9 cellular contexts compared by ENCODE assay signal in the genomic region with DNA sequence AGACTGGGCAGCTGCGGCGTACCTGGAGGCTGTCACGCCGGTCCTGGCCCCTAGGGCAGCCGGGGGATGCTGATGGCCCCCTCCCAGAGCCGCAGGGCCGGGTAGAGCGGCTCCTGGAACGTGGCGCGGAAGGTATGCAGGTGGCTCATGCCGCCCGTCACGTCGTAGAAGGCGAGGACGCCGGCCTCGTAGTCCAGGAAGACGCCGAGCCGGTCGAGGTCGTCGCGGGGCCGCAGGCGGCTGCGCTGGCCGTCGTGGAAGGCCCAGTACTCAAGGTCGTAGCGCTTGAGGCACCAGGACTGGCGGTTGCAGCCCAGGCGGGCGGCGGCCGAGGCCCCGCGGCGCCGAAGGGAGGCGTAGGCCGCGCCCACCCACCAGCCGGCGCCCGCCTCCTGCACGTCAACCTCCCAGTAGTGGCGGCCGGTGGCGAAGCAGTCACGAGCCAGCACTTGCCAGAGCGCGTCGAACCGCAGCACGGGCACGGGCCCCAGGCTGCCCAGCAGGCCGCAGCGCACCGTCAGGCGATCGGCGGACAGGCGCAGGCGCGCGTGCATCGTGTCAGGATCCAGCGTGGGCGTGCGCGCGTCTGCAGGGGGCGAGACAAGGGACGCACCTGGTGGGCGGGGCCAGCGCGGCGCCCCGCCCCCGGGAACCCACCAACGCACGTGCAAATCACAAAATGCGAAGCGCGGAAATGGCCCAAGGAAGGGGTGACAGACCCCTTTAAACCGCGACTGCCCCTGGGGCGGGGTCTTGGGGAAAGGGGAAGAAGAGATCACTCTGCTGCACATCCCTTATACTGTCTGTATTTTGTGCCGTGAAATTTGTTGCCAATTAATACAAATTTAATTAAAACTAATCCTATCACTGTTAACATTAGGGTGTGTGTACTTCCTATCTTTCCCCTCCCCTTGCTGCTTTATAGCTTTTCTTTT. TPM values are rescaled to one million over a fixed set of nuclear protein-coding genes. Genes with fewer than 3 reads are reported as not detected.
DNase-seq lines count a peak whose midpoint lies in the region; ATAC-seq and TF ChIP-seq lines count a peak whose summit lies in the region.
"Had no signal": no experiment of that assay in that cellular context is flagged by ENCODE, and none has a peak within 500 bp of the region (broad histone marks: within the 10 kb centered on the region; RNA-seq: fewer than 3 reads in every experiment).

No MANE protein-coding gene starts in this region.

- peaks cover 33% of the 10 kb centered on the region for H3K4me1 Mint-ChIP-seq in activated naive CD4-positive, alpha-beta T cell treated with anti-CD3 and anti-CD28 coated beads for 36 hours (ENCODE audit: low read depth)

- H3K4ac ChIP-seq in mesenchymal stem cell (ENCODE audit: low read depth in 1 of 2, low read length in 2 of 2), result no peak overlapping the region

- intact Hi-C loops in activated naive CD4-positive, alpha-beta T cell treated with anti-CD3 and anti-CD28 coated beads for 36 hours (cut with micrococcal nuclease), result no loop called here
- intact Hi-C loops in upper lobe of right lung (cut with DNase I), result no loop called here

- peak overlapping the region; percentile 64 for H3K9ac ChIP-seq in mesenchymal stem cell (ENCODE audit: low read length)

- 69% methylated on average over 76 of the region's 92 CpGs for WGBS in mesenchymal stem cell

- H3K9me3 Mint-ChIP-seq in activated naive CD4-positive, alpha-beta T cell treated with anti-CD3 and anti-CD28 coated beads for 36 hours, result no peaks in the 10 kb centered on the region

- no peak overlapping the region for H2AK5ac ChIP-seq in mesenchymal stem cell (ENCODE audit: low read length, severe bottlenecking)

- H3K79me1 ChIP-seq in mesenchymal stem cell (replicated peaks; ENCODE audit: low read length, poor library complexity, severe bottlenecking), result no peaks in the 10 kb centered on the region

- no peak for TF ChIP-seq CTCF in upper lobe of right lung (IDR thresholded peaks at IDR 0.05)

- H3K27me3 Mint-ChIP-seq in activated naive CD4-positive, alpha-beta T cell treated with anti-CD3 and anti-CD28 coated beads for 36 hours (ENCODE audit: low read depth), result no peaks in the 10 kb centered on the region

- H3K27me3 ChIP-seq in mesenchymal stem cell (ENCODE audit: control insufficient read depth in 1 of 2, insufficient read depth in 1 of 2, low read length in 2 of 2) (peaks cover 0 to 9% of the 10 kb centered on the region in 2 experiments), upper lobe of right lung (no peaks in the 10 kb centered on the region)

- peak overlapping the region; percentile 44 for H3K4me3 Mint-ChIP-seq in activated naive CD4-positive, alpha-beta T cell treated with anti-CD3 and anti-CD28 coated beads for 36 hours

- H2BK5ac ChIP-seq in mesenchymal stem cell (ENCODE audit: low read depth, low read length, poor library complexity, severe bottlenecking), result no peak overlapping the region

- no peak overlapping the region for H2BK120ac ChIP-seq in mesenchymal stem cell (ENCODE audit: low read depth, low read length)

- peak; percentile 84 for ATAC-seq in upper lobe of right lung
- ATAC-seq in HG03045 (IDR thresholded peaks at IDR 0.05; ENCODE audit: unreplicated experiment), result no peak

- no peak overlapping the region for H3K23ac ChIP-seq in mesenchymal stem cell (ENCODE audit: low read length in 2 of 2)

- H3K4me3 ChIP-seq in mesenchymal stem cell (ENCODE audit: insufficient read depth in 1 of 2, low read depth in 1 of 2, low read length in 2 of 2), result peak overlapping the region; percentile 54 to 65
- peak overlapping the region; percentile 36 for H3K4me3 ChIP-seq in upper lobe of right lung

- peak overlapping the region; percentile 36 for H2AFZ ChIP-seq in mesenchymal stem cell (ENCODE audit: low read depth, low read length)

- H3K4me2 ChIP-seq in mesenchymal stem cell (ENCODE audit: low read length, poor library complexity, severe bottlenecking), result peak overlapping the region; percentile 71

- H4K8ac ChIP-seq in mesenchymal stem cell (ENCODE audit: low read length), result peak overlapping the region; percentile 82

- H3K9me3 ChIP-seq in mesenchymal stem cell (ENCODE audit: control insufficient read depth, low read length) (no peaks in the 10 kb centered on the region), upper lobe of right lung (no peaks in the 10 kb centered on the region)

- H4K91ac ChIP-seq in mesenchymal stem cell (ENCODE audit: low read length), result peak overlapping the region; percentile 75

- peak overlapping the region in 1 of 2 experiments; percentile 31 for H3K14ac ChIP-seq in mesenchymal stem cell (ENCODE audit: low read length in 2 of 2)

- H3K27ac Mint-ChIP-seq in activated naive CD4-positive, alpha-beta T cell treated with anti-CD3 and anti-CD28 coated beads for 36 hours, result no peak overlapping the region

- peak overlapping the region; percentile 5 for H2BK15ac ChIP-seq in mesenchymal stem cell (ENCODE audit: low read depth, poor library complexity, severe bottlenecking)

- H3K36me3 Mint-ChIP-seq in activated naive CD4-positive, alpha-beta T cell treated with anti-CD3 and anti-CD28 coated beads for 36 hours (ENCODE audit: low read depth), result peaks cover 48% of the 10 kb centered on the region

- peak overlapping the region in 1 of 2 experiments; percentile 37 for H3K18ac ChIP-seq in mesenchymal stem cell (ENCODE audit: low read depth in 1 of 2, low read length in 2 of 2)

- no peak for DNase-seq in activated naive CD4-positive, alpha-beta T cell treated with anti-CD3 and anti-CD28 coated beads for 36 hours
- no peak for DNase-seq in activated naive CD4-positive, alpha-beta T cell treated with anti-CD3 and anti-CD28 coated beads, Interleukin-2, amount 50 U/mL, for 16 hours
- DNase-seq in dermis microvascular lymphatic vessel endothelial cell (ENCODE audit: low read depth in 2 of 2) (peak; percentile 18 to 80), mesenchymal stem cell (peak; percentile 36), upper lobe of right lung (peak; percentile 82), cortex of kidney (lab: John Stamatoyannopoulos, UW) (no peak), GM19240 (ENCODE audit: insufficient read length, low spot score) (no peak)
- DNase-seq: NCI-H1694 treated with DMSO at 0.1 percent for 48 hours had no signal

- H3K36me3 ChIP-seq in mesenchymal stem cell (ENCODE audit: control insufficient read depth in 1 of 2, insufficient read depth in 2 of 2, low read depth in 1 of 2, low read length in 2 of 2) (peaks cover 20 to 23% of the 10 kb centered on the region in 2 experiments), upper lobe of right lung (peaks cover 20% of the 10 kb centered on the region)

- H3K27ac ChIP-seq in mesenchymal stem cell (ENCODE audit: low read length, poor library complexity, severe bottlenecking), result no peak overlapping the region
- H3K27ac ChIP-seq in upper lobe of right lung, result no peak overlapping the region

- peaks cover 10% of the 10 kb centered on the region for H3K4me1 ChIP-seq in mesenchymal stem cell (ENCODE audit: control insufficient read depth, insufficient read depth, low read depth, low read length)
- peaks cover 7% of the 10 kb centered on the region for H3K4me1 ChIP-seq in upper lobe of right lung

- H2BK12ac ChIP-seq in mesenchymal stem cell (ENCODE audit: low read length in 2 of 2), result peak overlapping the region in 1 of 2 experiments; percentile 25

- CTCF ChIA-PET in activated naive CD4-positive, alpha-beta T cell treated with anti-CD3 and anti-CD28 coated beads for 36 hours (lab: Charles Lee), result no interaction called here

RNA-seq across cellular contexts. Expression of a gene that starts 31.2 kb away (rescaled TPM):
- total RNA-seq in activated naive CD4-positive, alpha-beta T cell treated with anti-CD3 and anti-CD28 coated beads for 36 hours, result 10 to 100 TPM; 46.1 to 51.0 TPM
- 72.8 and 77.8 TPM in 2 replicates for total RNA-seq in dermis microvascular lymphatic vessel endothelial cell
- polyA plus RNA-seq in mesenchymal stem cell (2013, experiment 1 of 2), result 72.3 TPM
- 72.4 TPM for polyA plus RNA-seq in mesenchymal stem cell (2013, experiment 2 of 2)
- total RNA-seq in upper lobe of right lung, result 53.8 TPM

RNA-seq across cellular contexts. Expression of a gene that starts 31.3 kb away (rescaled TPM):
- total RNA-seq in activated naive CD4-positive, alpha-beta T cell treated with anti-CD3 and anti-CD28 coated beads for 36 hours, result 10 to 100 TPM; 49.6 to 55.0 TPM
- 1.9 and 2.4 TPM in 2 replicates for total RNA-seq in dermis microvascular lymphatic vessel endothelial cell
- polyA plus RNA-seq in mesenchymal stem cell (2013, experiment 1 of 2), result 8.1 TPM
- polyA plus RNA-seq in mesenchymal stem cell (2013, experiment 2 of 2), result 8.1 TPM
- 38.7 TPM for total RNA-seq in upper lobe of right lung

Comparison
In these comparisons a context has a peak if more than half of its experiments do, and no peak if none do; other contexts are left out.
1. DNase-seq: peak in dermis microvascular lymphatic vessel endothelial cell (2 of 2), mesenchymal stem cell (single experiment) and upper lobe of right lung (single experiment); none in activated naive CD4-positive, alpha-beta T cell treated with anti-CD3 and anti-CD28 coated beads for 36 hours (single experiment), activated naive CD4-positive, alpha-beta T cell treated with anti-CD3 and anti-CD28 coated beads, Interleukin-2, amount 50 U/mL, for 16 hours (single experiment), cortex of kidney (single experiment) and GM19240 (single experiment).
2. RNA of a gene that starts 31.3 kb away (total RNA-seq): 49.6 to 55.0 TPM in activated naive CD4-positive, alpha-beta T cell treated with anti-CD3 and anti-CD28 coated beads for 36 hours and 38.7 TPM in upper lobe of right lung (single experiment); 1.9 to 2.4 TPM in dermis microvascular lymphatic vessel endothelial cell; every median in the first group is over 10 times any median in the second.